Comparison of ENCODE assay signal across 23 cellular contexts in genomic region chr13:101382086-101382485, GRCh38. TPM values are rescaled to one million over a fixed set of nuclear protein-coding genes. Genes with fewer than 3 reads are reported as not detected.
DNase-seq lines count a peak whose midpoint lies in the region; ATAC-seq, FAIRE-seq and TF ChIP-seq lines count a peak whose summit lies in the region.
"Had no signal": no experiment of that assay in that cellular context is flagged by ENCODE, and none has a peak within 500 bp of the region (broad histone marks: within the 10 kb centered on the region; RNA-seq: fewer than 3 reads in every experiment).

No MANE protein-coding gene starts in this region.

- H3K27me3 ChIP-seq in H1 (replicated peaks in 1 of 4; ENCODE audit: control insufficient read depth in 3 of 4, extremely low read depth in 1 of 4, insufficient read depth in 3 of 4, low read length in 3 of 4) (no peaks in the 10 kb centered on the region), thoracic aorta (replicated peaks; ENCODE audit: insufficient read depth) (no peaks in the 10 kb centered on the region), mammary epithelial cell (ENCODE audit: insufficient read depth, low read length) (no peaks in the 10 kb centered on the region)
- H3K27me3 ChIP-seq: neural progenitor cell, sigmoid colon had no signal

- no peak for TF ChIP-seq EP300 in H1 (IDR thresholded peaks at IDR 0.05; ENCODE audit: borderline replicate concordance in 1 of 2, low read depth in 2 of 2, low read length in 2 of 2)

- no peaks in the 10 kb centered on the region; the same call in 1 of the 2 replicates for H3K23me2 ChIP-seq in H1 (ENCODE audit: low read depth, low read length)

- no peak overlapping the region for H3K23ac ChIP-seq in H1 (ENCODE audit: insufficient read length)

- H3K4me1 ChIP-seq in H1 (replicated peaks in 1 of 4; ENCODE audit: control insufficient read depth in 3 of 4, insufficient read depth in 4 of 4, low read length in 3 of 4) (peaks cover 0 to 5% (median 0%) of the 10 kb centered on the region in 4 experiments; a peak in 1 of 7 replicates), thoracic aorta (ENCODE audit: control insufficient read depth in 1 of 2, low read depth in 2 of 2) (peaks cover 3 to 15% of the 10 kb centered on the region in 2 donors), mammary epithelial cell (ENCODE audit: insufficient read depth, low read length) (no peaks in the 10 kb centered on the region)
- H3K4me1 ChIP-seq: lower lobe of right lung, neural progenitor cell, sigmoid colon had no signal

- H3K79me2 ChIP-seq in H1 (ENCODE audit: control insufficient read depth in 1 of 2, insufficient read depth in 2 of 2, low read length in 2 of 2) = no peaks in the 10 kb centered on the region
- H3K79me2 ChIP-seq in mammary epithelial cell (ENCODE audit: insufficient read depth, low read length) = no peaks in the 10 kb centered on the region

- H2BK5ac ChIP-seq in H1 (ENCODE audit: low read depth, low read length) = no peak overlapping the region

- no peak overlapping the region for H2AK5ac ChIP-seq in H1 (ENCODE audit: low read depth, low read length)

- no peak overlapping the region for H3K4ac ChIP-seq in H1 (replicated peaks; ENCODE audit: insufficient read length, low read depth, low read length)

- peak overlapping the region in 1 of 2 experiments; percentile 3; a peak in 1 of 4 replicates for H3K4me2 ChIP-seq in H1 (ENCODE audit: insufficient read depth in 1 of 2, low read depth in 2 of 2, low read length in 2 of 2)
- no peak overlapping the region for H3K4me2 ChIP-seq in mammary epithelial cell (ENCODE audit: insufficient read depth, low read depth, low read length)
- H3K4me2 ChIP-seq: neural progenitor cell had no signal

- no peak overlapping the region for H4K8ac ChIP-seq in H1 (ENCODE audit: extremely low read depth, insufficient read depth, low read length)

- dilution Hi-C loops in mammary epithelial cell (cut with HindIII; ENCODE audit: low sequenced_read_pairs) = no loop called here

- H3K14ac ChIP-seq in H1 (ENCODE audit: insufficient read length) = no peak overlapping the region

- no peak overlapping the region for H2BK12ac ChIP-seq in H1 (ENCODE audit: low read depth, low read length)

- no peak overlapping the region; the same call in 1 of the 2 replicates for H3K18ac ChIP-seq in H1 (ENCODE audit: extremely low read depth, low read length)

- no peak overlapping the region for H3K56ac ChIP-seq in H1 (replicated peaks; ENCODE audit: insufficient read length, low read depth, low read length)

- CTCF ChIA-PET in H1 (lab: Charles Lee; ENCODE audit: partially characterized antibody) (no interaction called here), mammary epithelial cell (lab: Charles Lee; ENCODE audit: low non-redundant PET) (no interaction called here)

- no peak overlapping the region for H2BK20ac ChIP-seq in H1 (ENCODE audit: low read length)

- ATAC-seq in thoracic aorta (ENCODE audit: insufficient number of reproducible peaks, low FRiP score, low read depth) = no peak
- ATAC-seq: activated CD8-positive, alpha-beta memory T cell treated with anti-CD3 and anti-CD28 coated beads, Interleukin-2, amount 10 ng/mL, durations not matched to agents 7 days and 5 days; lower lobe of right lung had no signal

- DNase-seq in NCI-H1436 (lab: John Stamatoyannopoulos, UW) = peak; percentile 11
- no peak for DNase-seq in NCI-H1436 treated with DMSO at 0.1 percent for 48 hours (lab: John Stamatoyannopoulos, UW)
- peak; percentile 8 for DNase-seq in NCI-H2081 treated with DMSO at 0.1 percent for 48 hours (lab: John Stamatoyannopoulos, UW)
- no peak for DNase-seq in H1 (ENCODE audit: low read depth in 1 of 2, low spot score in 2 of 2)
- no peak for DNase-seq in thoracic aorta (ENCODE audit: low spot score)
- DNase-seq in OCI-M1 (lab: John Stamatoyannopoulos, UW) = no peak
- DNase-seq in SHP77 (lab: John Stamatoyannopoulos, UW) = no peak
- no peak for DNase-seq in mammary epithelial cell
- DNase-seq: activated CD4-positive, alpha-beta T cell treated with anti-CD3 and anti-CD28 coated beads, Interleukin-2, amount 50 U/mL, for 1 hour; activated CD8-positive, alpha-beta memory T cell treated with anti-CD3 and anti-CD28 coated beads, Interleukin-2, amount 10 ng/mL, durations not matched to agents 7 days and 5 days; activated naive CD4-positive, alpha-beta T cell treated with anti-CD3 and anti-CD28 coated beads, Interleukin-2, amount 50 U/mL, for 16 hours; CD8-positive, alpha-beta memory T cell; GDM1; kidney glomerular epithelial cell; lower lobe of right lung; NCI-H2171 treated with DMSO at 0.1 percent for 48 hours; NCI-H526; sigmoid colon; stimulated activated CD8-positive, alpha-beta memory T cell treated with anti-CD3 and anti-CD28 coated beads, Interleukin-4, amount 100 ng/mL, for 48 hours; T-helper 9 cell; WERI-Rb-1 had no signal

- no peak overlapping the region for H3K27ac ChIP-seq in H1 (ENCODE audit: low read depth, low read length)
- H3K27ac ChIP-seq in thoracic aorta = peak overlapping the region in 1 of 2 donors; percentile 9
- H3K27ac ChIP-seq in mammary epithelial cell (ENCODE audit: insufficient read depth, low read depth, low read length) = no peak overlapping the region
- H3K27ac ChIP-seq: lower lobe of right lung, neural progenitor cell, sigmoid colon, WERI-Rb-1 had no signal

- BruUV-seq in mammary epithelial cell (replicated peaks; lab: Mats Ljungman, UMichigan) = no TSS peak

- no peak overlapping the region for H2AFZ ChIP-seq in H1 (ENCODE audit: low read length)
- no peak overlapping the region for H2AFZ ChIP-seq in mammary epithelial cell (ENCODE audit: low read depth, low read length)
- H2AFZ ChIP-seq: neural progenitor cell had no signal

- H2BK15ac ChIP-seq in H1 (ENCODE audit: low read length) = no peak overlapping the region

- H3K9ac ChIP-seq in H1 (replicated peaks in 1 of 4; ENCODE audit: extremely low read depth in 1 of 4, low read depth in 3 of 4, low read length in 3 of 4) (no peak overlapping the region), mammary epithelial cell (ENCODE audit: insufficient read depth, low read length) (no peak overlapping the region)
- H3K9ac ChIP-seq: neural progenitor cell had no signal

- intact Hi-C loops in mammary epithelial cell (cut with micrococcal nuclease) = no loop called here

- H3K9me3 ChIP-seq in H1 (ENCODE audit: insufficient read depth in 2 of 2, low read depth in 1 of 2, low read length in 1 of 2) = no peaks in the 10 kb centered on the region
- no peaks in the 10 kb centered on the region for H3K9me3 ChIP-seq in thoracic aorta
- no peaks in the 10 kb centered on the region for H3K9me3 ChIP-seq in mammary epithelial cell (replicated peaks; ENCODE audit: insufficient read depth, low read length)
- H3K9me3 ChIP-seq: lower lobe of right lung, sigmoid colon had no signal

- no peak for TF ChIP-seq POLR2A in H1 (IDR thresholded peaks at IDR 0.05; ENCODE audit: control extremely low read depth in 1 of 2, low read depth in 2 of 2, low read length in 2 of 2)

- TF ChIP-seq CTCF in H1 (IDR thresholded peaks at IDR 0.05; ENCODE audit: control extremely low read depth in 1 of 3, insufficient read depth in 1 of 3, low read depth in 1 of 3, low read length in 3 of 3) (no peak), thoracic aorta (IDR thresholded peaks at IDR 0.05) (no peak), mammary epithelial cell (conservative IDR thresholded peaks at IDR 0.05 in 1 of 2, IDR thresholded peaks at IDR 0.05 in 1 of 2; ENCODE audit: extremely low read depth in 1 of 2, insufficient read depth in 1 of 2, low read depth in 1 of 2, low read length in 2 of 2) (no peak)

- POLR2A ChIA-PET in H1 (lab: Charles Lee; ENCODE audit: partially characterized antibody) = no interaction called here

- no peaks in the 10 kb centered on the region for H4K20me1 ChIP-seq in H1 (replicated peaks in 1 of 2; ENCODE audit: control insufficient read depth in 1 of 2, insufficient read depth in 2 of 2, low read length in 2 of 2)
- H4K20me1 ChIP-seq in mammary epithelial cell (ENCODE audit: insufficient read depth, low read length) = no peaks in the 10 kb centered on the region

- WGBS in H1 (ENCODE audit: extremely low coverage in 1 of 2, insufficient coverage in 1 of 2, insufficient read length in 1 of 2, insufficient replicate concordance in 2 of 2, low coverage in 1 of 2, low lambda C conversion rate in 2 of 2, missing lambda C conversion rate in 1 of 2), 2 experiments = 4% methylated on average over 2 of the region's 2 CpGs; no CpG with 5 or more reads in 1 of the 2 experiments
- WGBS in mammary epithelial cell (ENCODE audit: low coverage, missing lambda C conversion rate) = 67% methylated on average over 2 of the region's 2 CpGs

- H3K4me3 ChIP-seq in H1 (ENCODE audit: extremely low read depth in 1 of 4, insufficient read depth in 2 of 4, low read depth in 3 of 4, low read length in 4 of 4) (no peak overlapping the region; a peak in 1 of 8 replicates), thoracic aorta (peak overlapping the region; percentile 26), mammary epithelial cell (replicated peaks in 1 of 3; ENCODE audit: insufficient read depth in 1 of 3, low read depth in 2 of 3, low read length in 3 of 3) (no peak overlapping the region)
- H3K4me3 ChIP-seq: coronary artery, lower lobe of right lung, neural progenitor cell, sigmoid colon had no signal

- H4K5ac ChIP-seq in H1 (ENCODE audit: insufficient read length, low read depth, low read length) = peak overlapping the region; percentile 72

- H3K36me3 ChIP-seq in H1 (ENCODE audit: control insufficient read depth in 2 of 4, insufficient read depth in 4 of 4, low read length in 3 of 4) (no peaks in the 10 kb centered on the region), thoracic aorta (no peaks in the 10 kb centered on the region), mammary epithelial cell (ENCODE audit: insufficient read depth, low read length) (no peaks in the 10 kb centered on the region)
- H3K36me3 ChIP-seq: lower lobe of right lung, neural progenitor cell, sigmoid colon, WERI-Rb-1 had no signal

- no peak overlapping the region for H4K91ac ChIP-seq in H1 (replicated peaks; ENCODE audit: insufficient read length, low read length)

- no peak for TF ChIP-seq RAD21 in H1 (IDR thresholded peaks at IDR 0.05 in 1 of 2, conservative IDR thresholded peaks at IDR 0.05 in 1 of 2; ENCODE audit: low read depth in 2 of 2, low read length in 2 of 2)

- no peaks in the 10 kb centered on the region for H3K79me1 ChIP-seq in H1 (ENCODE audit: low read depth, low read length)

- H2BK120ac ChIP-seq in H1 (replicated peaks; ENCODE audit: low read depth, low read length) = no peak overlapping the region

- in situ Hi-C loops in mammary epithelial cell (cut with MboI; ENCODE audit: low sequenced_read_pairs in 2 of 2) = no loop called here

- no peak for FAIRE-seq in H1 (lab: Jason Lieb, UNC)

RNA-seq across cellular contexts. Expression of gene NALCN, which starts 34.2 kb away (rescaled TPM):
- 0.54 TPM in 2 replicates for total RNA-seq in H1 (2021; fragmentation: NEBNext Ultra II Directional; extraction: Animal tissue kit (Norgen Biotek cat#: 25700))
- polyA plus RNA-seq in H1 (2011; rRNA removed) = 0.13 and 0.26 TPM in 2 replicates
- 0.18 TPM for polyA plus RNA-seq in H1 (2011; cell fraction: cytosol; rRNA removed)
- 0.11 TPM for polyA plus RNA-seq in H1 (2011; cell fraction: nucleus; rRNA removed)
- 0.21 to 0.41 TPM (median 0.31 TPM) in 4 replicates for polyA plus RNA-seq in H1 (2012, experiment 1 of 2)
- polyA plus RNA-seq in H1 (2012, experiment 2 of 2) = 0.03 TPM
- 2.7 TPM for polyA plus RNA-seq in H1 (2013, experiment 1 of 2)
- polyA plus RNA-seq in H1 (2013, experiment 2 of 2) = 2.0 TPM
- polyA minus RNA-seq in H1 (2011; rRNA and poly(A)+ RNA removed) = 0.44 and 0.73 TPM in 2 replicates
- polyA minus RNA-seq in H1 (2011; cell fraction: cytosol; rRNA and poly(A)+ RNA removed) = not detected
- polyA minus RNA-seq in H1 (2011; cell fraction: nucleus; rRNA and poly(A)+ RNA removed) = 0.40 TPM
- total RNA-seq in thoracic aorta = 10 to 100 TPM; 26.9 to 28.6 TPM
- total RNA-seq in mammary epithelial cell = 1 to 10 TPM; 2.4 to 4.5 TPM
- polyA plus RNA-seq in mammary epithelial cell = 0.91 TPM
- polyA minus RNA-seq in mammary epithelial cell = not detected
- total RNA-seq: activated CD8-positive, alpha-beta memory T cell treated with anti-CD3 and anti-CD28 coated beads, Interleukin-2, amount 10 ng/mL, durations not matched to agents 7 days and 5 days; CD8-positive, alpha-beta memory T cell had no signal
- polyA plus RNA-seq: CD8-positive, alpha-beta memory T cell had no signal

Comparison
In these comparisons a context has a peak if more than half of its experiments do, and no peak if none do; other contexts are left out.
1. DNase-seq: peak in NCI-H1436 (single experiment) and NCI-H2081 treated with DMSO at 0.1 percent for 48 hours (single experiment); none in NCI-H1436 treated with DMSO at 0.1 percent for 48 hours (single experiment), H1 (0 of 2), thoracic aorta (single experiment), OCI-M1 (single experiment), SHP77 (0 of 2) and mammary epithelial cell (single experiment).
2. RNA of gene NALCN, which starts 34.2 kb away (total RNA-seq): 26.9 to 28.6 TPM in thoracic aorta; 2.4 to 4.5 TPM in mammary epithelial cell and 0.54 TPM in H1; every median in the first group is over 4 times any median in the second.